Comparison of ENCODE assay signal across 21 cellular contexts in the genomic region with DNA sequence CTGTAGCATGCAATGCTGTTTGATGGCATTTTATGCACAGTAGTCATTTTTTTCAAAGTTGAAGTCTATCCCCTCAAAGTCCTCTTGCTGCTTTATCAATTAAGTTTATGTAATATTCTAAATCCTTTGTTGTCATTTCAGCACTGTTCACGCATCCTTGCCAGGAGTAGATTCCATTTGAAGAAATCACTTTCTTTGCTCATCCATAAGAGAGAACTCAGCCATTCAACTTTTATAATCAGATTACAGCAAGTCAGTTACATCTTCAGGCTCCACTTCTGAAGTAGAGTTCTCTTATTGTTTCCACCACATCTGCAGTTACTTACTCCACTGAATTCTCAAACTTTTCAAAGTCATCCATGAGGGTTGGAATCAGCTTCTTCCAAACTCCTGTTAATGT. TPM values are rescaled to one million over a fixed set of nuclear protein-coding genes. Genes with fewer than 3 reads are reported as not detected.
DNase-seq lines count a peak whose midpoint lies in the region; ATAC-seq and TF ChIP-seq lines count a peak whose summit lies in the region.
"Had no signal": no experiment of that assay in that cellular context is flagged by ENCODE, and none has a peak within 500 bp of the region (broad histone marks: within the 10 kb centered on the region; RNA-seq: fewer than 3 reads in every experiment).

No MANE protein-coding gene starts in this region.

- TF ChIP-seq RAD21 in SK-N-SH (IDR thresholded peaks at IDR 0.05; ENCODE audit: low read length), result no peak

- H3K27ac ChIP-seq in SK-N-SH (ENCODE audit: low read depth in 2 of 2, low read length in 1 of 2) (no peak overlapping the region), SJCRH30 (no peak overlapping the region)
- H3K27ac ChIP-seq: 22Rv1, C4-2B, HL-60, KMS-11 had no signal

- no peak for TF ChIP-seq EP300 in SK-N-SH (IDR thresholded peaks at IDR 0.05; ENCODE audit: borderline replicate concordance in 1 of 2, low read depth in 1 of 2, low read length in 1 of 2)

- DNase-seq in SK-N-SH, result no peak
- peak; percentile 28 for DNase-seq in adipocyte (ENCODE audit: low read depth)
- DNase-seq in fibroblast of peridontal ligament (ENCODE audit: extremely low read depth), result peak; percentile 58
- no peak for DNase-seq in SJCRH30
- no peak for DNase-seq in GM13976 (ENCODE audit: low spot score)
- DNase-seq in activated T-cell treated with anti-CD3 and anti-CD28 coated beads, Interleukin-2, amount 50 U/mL, for 48 hours, result no peak
- DNase-seq: H9, NCI-H1105, NCI-H146, NCI-H2029, NCI-H2227 treated with DMSO at 0.1 percent for 48 hours, NCI-H524, NCI-H774, SIG-M5 had no signal

- WGBS in SK-N-SH (ENCODE audit: low lambda C conversion rate), result 90% methylated on average over 1 of the region's 1 CpG

- H3K9ac ChIP-seq in SK-N-SH (no peak overlapping the region), adipocyte (ENCODE audit: low read length) (no peak overlapping the region)
- H3K9ac ChIP-seq: KMS-11 had no signal

- no peak overlapping the region for H3K4me2 ChIP-seq in SK-N-SH
- H3K4me2 ChIP-seq: KMS-11 had no signal

- H3K79me2 ChIP-seq in SK-N-SH (ENCODE audit: insufficient read depth), result no peaks in the 10 kb centered on the region

- no peaks in the 10 kb centered on the region for H3K9me2 ChIP-seq in SK-N-SH

- TF ChIP-seq CTCF in SK-N-SH (IDR thresholded peaks at IDR 0.05), result no peak
- no peak for TF ChIP-seq CTCF in GM13976 (IDR thresholded peaks at IDR 0.05; ENCODE audit: borderline replicate concordance, control extremely low read depth, extremely low read depth, insufficient read depth, missing control alignments)

- POLR2A ChIA-PET in SK-N-SH (lab: Yijun Ruan, JAX), result no interaction called here

- peak; percentile 38; the same call in 2 of the 3 replicates for ATAC-seq in SK-N-SH treated with all-trans-retinoic acid at 6 μM for 48 hours
- ATAC-seq in HG03159 (IDR thresholded peaks at IDR 0.05; ENCODE audit: unreplicated experiment), result no peak
- ATAC-seq: Panc1 had no signal

- in situ Hi-C loops in GM13976 (cut with MboI; ENCODE audit: low sequenced_read_pairs, unreplicated experiment), result no loop called here

- no peak overlapping the region for H3K4me3 ChIP-seq in SK-N-SH (ENCODE audit: low read depth in 2 of 2, low read length in 1 of 2)
- H3K4me3 ChIP-seq in adipocyte (ENCODE audit: low read length), result no peak overlapping the region
- no peak overlapping the region for H3K4me3 ChIP-seq in SJCRH30

- no peak overlapping the region for H2AFZ ChIP-seq in SK-N-SH (ENCODE audit: low read depth)

- H4K20me1 ChIP-seq in SK-N-SH (ENCODE audit: insufficient read depth), result no peaks in the 10 kb centered on the region

- no peaks in the 10 kb centered on the region for H3K9me3 ChIP-seq in SK-N-SH
- H3K9me3 ChIP-seq in adipocyte (ENCODE audit: control insufficient read depth, low read length), result no peaks in the 10 kb centered on the region
- no peaks in the 10 kb centered on the region for H3K9me3 ChIP-seq in SJCRH30 (replicated peaks)

- no peaks in the 10 kb centered on the region for H3K27me3 ChIP-seq in SK-N-SH (ENCODE audit: insufficient read depth)
- H3K27me3 ChIP-seq in adipocyte (replicated peaks; ENCODE audit: control insufficient read depth, insufficient read depth, low read length), result no peaks in the 10 kb centered on the region
- no peaks in the 10 kb centered on the region for H3K27me3 ChIP-seq in SJCRH30

- H3K36me3 ChIP-seq in SK-N-SH (replicated peaks in 1 of 2; ENCODE audit: control insufficient read depth in 1 of 2, insufficient read depth in 2 of 2, low read length in 1 of 2) (no peaks in the 10 kb centered on the region), adipocyte (ENCODE audit: control insufficient read depth, insufficient read depth, low read length, severe bottlenecking) (no peaks in the 10 kb centered on the region), SJCRH30 (no peaks in the 10 kb centered on the region)

- no peaks in the 10 kb centered on the region for H3F3A ChIP-seq in SK-N-SH (replicated peaks; ENCODE audit: insufficient read depth)

- no peaks in the 10 kb centered on the region for H3K4me1 ChIP-seq in SK-N-SH (ENCODE audit: control insufficient read depth in 1 of 2, insufficient read depth in 2 of 2, low read depth in 1 of 2, low read length in 1 of 2)
- peaks cover 12% of the 10 kb centered on the region for H3K4me1 ChIP-seq in adipocyte (ENCODE audit: control insufficient read depth, insufficient read depth, low read length)
- no peaks in the 10 kb centered on the region for H3K4me1 ChIP-seq in SJCRH30

- CTCF ChIA-PET in SK-N-SH (lab: Yijun Ruan, JAX), result interaction anchor here (0.7 to 0.9 kb wide), 2 partner anchors 15 to 29 kb away, joined by 3 to 5 read pairs; no protein-coding TSS in a partner anchor

TF ChIP-seq in SK-N-SH treated with all-trans-retinoic acid at 6 μM for 48 hours, 23 proteins besides CTCF, POLR2A, EP300 and RAD21 (continues in another document):
- TF ChIP-seq TOX (CRISPR knock-in tag; IDR thresholded peaks at IDR 0.05; ENCODE audit: borderline replicate concordance), result no peak
- no peak for TF ChIP-seq TCF4 (CRISPR knock-in tag; IDR thresholded peaks at IDR 0.05; ENCODE audit: borderline replicate concordance)
- TF ChIP-seq OSR1 (CRISPR knock-in tag; IDR thresholded peaks at IDR 0.05), result no peak
- TF ChIP-seq, protein P1, sequence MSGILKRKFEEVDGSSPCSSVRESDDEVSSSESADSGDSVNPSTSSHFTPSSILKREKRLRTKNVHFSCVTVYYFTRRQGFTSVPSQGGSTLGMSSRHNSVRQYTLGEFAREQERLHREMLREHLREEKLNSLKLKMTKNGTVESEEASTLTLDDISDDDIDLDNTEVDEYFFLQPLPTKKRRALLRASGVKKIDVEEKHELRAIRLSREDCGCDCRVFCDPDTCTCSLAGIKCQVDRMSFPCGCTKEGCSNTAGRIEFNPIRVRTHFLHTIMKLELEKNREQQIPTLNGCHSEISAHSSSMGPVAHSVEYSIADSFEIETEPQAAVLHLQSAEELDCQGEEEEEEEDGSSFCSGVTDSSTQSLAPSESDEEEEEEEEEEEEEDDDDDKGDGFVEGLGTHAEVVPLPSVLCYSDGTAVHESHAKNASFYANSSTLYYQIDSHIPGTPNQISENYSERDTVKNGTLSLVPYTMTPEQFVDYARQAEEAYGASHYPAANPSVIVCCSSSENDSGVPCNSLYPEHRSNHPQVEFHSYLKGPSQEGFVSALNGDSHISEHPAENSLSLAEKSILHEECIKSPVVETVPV (CRISPR knock-in tag; IDR thresholded peaks at IDR 0.05), result no peak
- TF ChIP-seq SNAI2 (CRISPR knock-in tag; IDR thresholded peaks at IDR 0.05), result no peak
- TF ChIP-seq, protein P2, sequence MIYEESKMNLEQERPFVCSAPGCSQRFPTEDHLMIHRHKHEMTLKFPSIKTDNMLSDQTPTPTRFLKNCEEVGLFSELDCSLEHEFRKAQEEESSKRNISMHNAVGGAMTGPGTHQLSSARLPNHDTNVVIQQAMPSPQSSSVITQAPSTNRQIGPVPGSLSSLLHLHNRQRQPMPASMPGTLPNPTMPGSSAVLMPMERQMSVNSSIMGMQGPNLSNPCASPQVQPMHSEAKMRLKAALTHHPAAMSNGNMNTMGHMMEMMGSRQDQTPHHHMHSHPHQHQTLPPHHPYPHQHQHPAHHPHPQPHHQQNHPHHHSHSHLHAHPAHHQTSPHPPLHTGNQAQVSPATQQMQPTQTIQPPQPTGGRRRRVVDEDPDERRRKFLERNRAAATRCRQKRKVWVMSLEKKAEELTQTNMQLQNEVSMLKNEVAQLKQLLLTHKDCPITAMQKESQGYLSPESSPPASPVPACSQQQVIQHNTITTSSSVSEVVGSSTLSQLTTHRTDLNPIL (CRISPR knock-in tag; IDR thresholded peaks at IDR 0.05; ENCODE audit: low read depth), result no peak
- TF ChIP-seq ZFP30 (CRISPR knock-in tag; IDR thresholded peaks at IDR 0.05), result no peak
- no peak for TF ChIP-seq ISL1 (CRISPR knock-in tag; IDR thresholded peaks at IDR 0.05)
- TF ChIP-seq GLIS3 (CRISPR knock-in tag; IDR thresholded peaks at IDR 0.05), result no peak
- no peak for TF ChIP-seq RARB (CRISPR knock-in tag; IDR thresholded peaks at IDR 0.05)

TF ChIP-seq in SK-N-SH, 30 proteins besides CTCF, POLR2A, EP300 and RAD21:
- no peak for TF ChIP-seq JUND (IDR thresholded peaks at IDR 0.05)
- TF ChIP-seq, protein P3, sequence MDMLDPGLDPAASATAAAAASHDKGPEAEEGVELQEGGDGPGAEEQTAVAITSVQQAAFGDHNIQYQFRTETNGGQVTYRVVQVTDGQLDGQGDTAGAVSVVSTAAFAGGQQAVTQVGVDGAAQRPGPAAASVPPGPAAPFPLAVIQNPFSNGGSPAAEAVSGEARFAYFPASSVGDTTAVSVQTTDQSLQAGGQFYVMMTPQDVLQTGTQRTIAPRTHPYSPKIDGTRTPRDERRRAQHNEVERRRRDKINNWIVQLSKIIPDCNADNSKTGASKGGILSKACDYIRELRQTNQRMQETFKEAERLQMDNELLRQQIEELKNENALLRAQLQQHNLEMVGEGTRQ (IDR thresholded peaks at IDR 0.05; ENCODE audit: borderline replicate concordance, low read depth, low read length), result no peak
- TF ChIP-seq TEAD4 (IDR thresholded peaks at IDR 0.05; ENCODE audit: borderline replicate concordance, insufficient read depth), result no peak
- no peak for TF ChIP-seq NFIC (IDR thresholded peaks at IDR 0.05; ENCODE audit: borderline replicate concordance)
- no peak for TF ChIP-seq SMC3 (IDR thresholded peaks at IDR 0.05; ENCODE audit: low read depth, low read length)

RNA-seq across cellular contexts. Expression of a gene that starts 32.3 kb away (rescaled TPM):
- polyA plus RNA-seq in SK-N-SH (2012; rRNA removed), result 14.6 and 17.0 TPM in 2 replicates
- polyA plus RNA-seq in SK-N-SH (2012; cell fraction: cytosol; rRNA removed), result 20.2 and 29.6 TPM in 2 replicates
- polyA plus RNA-seq in SK-N-SH (2012; cell fraction: nucleus; rRNA removed), result 4.0 and 4.4 TPM in 2 replicates
- total RNA-seq in SJCRH30 (2014; rRNA removed; shearing (Covaris generic)), result 41.3 and 46.2 TPM in 2 replicates

Comparison
In these comparisons a context has a peak if more than half of its experiments do, and no peak if none do; other contexts are left out.
1. DNase-seq: peak in adipocyte (single experiment) and fibroblast of peridontal ligament (single experiment); none in SK-N-SH (single experiment), SJCRH30 (0 of 2), GM13976 (single experiment) and activated T-cell treated with anti-CD3 and anti-CD28 coated beads, Interleukin-2, amount 50 U/mL, for 48 hours (0 of 2).